Comparison of ENCODE assay signal across 28 cellular contexts in the genomic region with DNA sequence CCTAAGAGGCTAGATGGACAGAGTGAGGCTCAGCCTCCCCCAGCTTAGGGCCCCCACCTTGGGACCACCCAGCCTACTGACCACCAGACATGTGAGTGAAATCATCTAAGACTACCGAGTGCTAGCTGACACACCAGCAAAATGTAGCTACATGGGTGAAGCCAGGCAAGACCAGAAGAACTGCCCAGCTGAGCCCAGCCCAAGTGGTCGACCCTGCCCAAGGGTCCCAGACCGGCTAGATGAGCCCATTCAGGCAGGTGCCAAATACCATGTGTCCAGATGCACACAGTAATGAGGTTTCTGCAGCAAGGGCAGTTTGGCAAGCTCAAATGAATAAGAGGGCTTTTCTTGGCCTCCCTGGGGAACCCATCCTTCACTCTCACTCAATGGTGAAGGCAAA.
"Had no signal": no experiment of that assay in that cellular context is flagged by ENCODE, and none has a peak within 500 bp of the region (broad histone marks: within the 10 kb centered on the region; RNA-seq: fewer than 3 reads in every experiment).

No MANE protein-coding gene starts in this region.

- DNase-seq: hypothalamus; immature natural killer cell; kidney; left ventricle myocardium inferior; mesendoderm; midbrain; mucosa of descending colon; naive thymus-derived CD4-positive, alpha-beta T cell; ovary; right lobe of liver; stimulated activated CD4-positive, alpha-beta T cell treated with anti-CD3 and anti-CD28 coated beads, Interleukin-12 subunit alpha, Interleukin-12 subunit beta, amount 100 ng/mL, for 4 hours; stimulated activated CD4-positive, alpha-beta T cell treated with anti-CD3 and anti-CD28 coated beads, Interleukin-15, amount 100 ng/mL, for 24 hours; stimulated activated CD4-positive, alpha-beta T cell treated with anti-CD3 and anti-CD28 coated beads, Interleukin-2, amount 100 ng/mL, for 24 hours; stimulated activated CD4-positive, alpha-beta T cell treated with anti-CD3 and anti-CD28 coated beads, Interleukin-4, amount 100 ng/mL, for 1 hour; stimulated activated naive B cell treated with anti-CD40 and anti-IgM and Interleukin-4, amounts not matched to agents 10 μg/mL and 1 μg/mL and 100 μg/mL, for 72 hours; stimulated activated naive CD8-positive, alpha-beta T cell treated with anti-CD3 and anti-CD28 coated beads, Interleukin-15, Interleukin-2, amounts not matched to agents 100 U/mL and 50 U/mL, for 24 hours; stomach; testis; thyroid gland; transverse colon; upper lobe of right lung had no signal

- H3K9me3 Mint-ChIP-seq: immature natural killer cell; natural killer cell treated with Interleukin-12 subunit alpha and Interleukin-12 subunit beta and Interleukin-15 and Interleukin-18, amount 100 ng/mL, for 72 hours had no signal

- FAIRE-seq: islet of Langerhans, kidney, urothelium cell line had no signal

- H3K4me1 ChIP-seq: left ventricle myocardium inferior, right atrium auricular region, right lobe of liver, stomach, testis, thyroid gland, transverse colon, upper lobe of right lung had no signal

- H3K9me3 ChIP-seq: testis, thyroid gland had no signal

- H3K27me3 ChIP-seq: ovary, right atrium auricular region, right lobe of liver, stomach, testis, thyroid gland, transverse colon, upper lobe of right lung had no signal

- H3K27me3 Mint-ChIP-seq: naive thymus-derived CD4-positive, alpha-beta T cell; natural killer cell treated with Interleukin-12 subunit alpha and Interleukin-12 subunit beta and Interleukin-15 and Interleukin-18, amount 100 ng/mL, for 72 hours; progenitor cell of endocrine pancreas; stimulated activated naive B cell treated with anti-CD40 and anti-IgM and Interleukin-4, amounts not matched to agents 10 μg/mL and 1 μg/mL and 100 μg/mL, for 72 hours had no signal

- H3K27ac Mint-ChIP-seq: immature natural killer cell; natural killer cell treated with Interleukin-12 subunit alpha and Interleukin-12 subunit beta and Interleukin-15 and Interleukin-18, amount 100 ng/mL, for 72 hours; progenitor cell of endocrine pancreas; stimulated activated naive B cell treated with anti-CD40 and anti-IgM and Interleukin-4, amounts not matched to agents 10 μg/mL and 1 μg/mL and 100 μg/mL, for 72 hours had no signal

- H3K27ac ChIP-seq: left ventricle myocardium inferior, ovary, right atrium auricular region, right lobe of liver, skin epidermis, stomach, testis, thyroid gland, transverse colon, upper lobe of right lung had no signal

- ATAC-seq: mucosa of descending colon; naive thymus-derived CD4-positive, alpha-beta T cell; natural killer cell treated with Interleukin-12 subunit alpha and Interleukin-12 subunit beta and Interleukin-15 and Interleukin-18, amount 100 ng/mL, for 72 hours; stimulated activated naive B cell treated with anti-CD40 and anti-IgM and Interleukin-4, amounts not matched to agents 10 μg/mL and 1 μg/mL and 100 μg/mL, for 72 hours; stimulated activated naive CD8-positive, alpha-beta T cell treated with anti-CD3 and anti-CD28 coated beads, Interleukin-15, Interleukin-2, amounts not matched to agents 100 U/mL and 50 U/mL, for 24 hours; upper lobe of right lung had no signal

- H3K4me3 ChIP-seq: left ventricle myocardium inferior, lung, mucosa of descending colon, ovary, right atrium auricular region, right lobe of liver, skin epidermis, stomach, testis, thyroid gland, transverse colon, upper lobe of right lung had no signal

- H3K4me1 Mint-ChIP-seq: immature natural killer cell; stimulated activated naive B cell treated with anti-CD40 and anti-IgM and Interleukin-4, amounts not matched to agents 10 μg/mL and 1 μg/mL and 100 μg/mL, for 72 hours had no signal

- H3K4me3 Mint-ChIP-seq: immature natural killer cell; naive thymus-derived CD4-positive, alpha-beta T cell; natural killer cell treated with Interleukin-12 subunit alpha and Interleukin-12 subunit beta and Interleukin-15 and Interleukin-18, amount 100 ng/mL, for 72 hours; stimulated activated naive B cell treated with anti-CD40 and anti-IgM and Interleukin-4, amounts not matched to agents 10 μg/mL and 1 μg/mL and 100 μg/mL, for 72 hours had no signal
